Comparison of ENCODE assay signal across 31 cellular contexts in genomic region chr4:89491731-89492235, GRCh38.
DNase-seq lines count a peak whose midpoint lies in the region; ATAC-seq, FAIRE-seq and TF ChIP-seq lines count a peak whose summit lies in the region.
"Had no signal": no experiment of that assay in that cellular context is flagged by ENCODE, and none has a peak within 500 bp of the region (broad histone marks: within the 10 kb centered on the region; RNA-seq: fewer than 3 reads in every experiment).

No MANE protein-coding gene starts in this region.

- H3K9me3 ChIP-seq in fibroblast of lung (ENCODE audit: control insufficient read depth, insufficient read depth, low read depth, low read length), result no peaks in the 10 kb centered on the region
- H3K9me3 ChIP-seq in small intestine (ENCODE audit: control insufficient read depth, low read depth), result no peaks in the 10 kb centered on the region
- H3K9me3 ChIP-seq: A549, BE2C, testis had no signal

- H3K4me3 Mint-ChIP-seq in natural killer cell treated with Interleukin-12 subunit alpha and Interleukin-12 subunit beta and Interleukin-15 and Interleukin-18, amount 100 ng/mL, for 72 hours, result no peak overlapping the region
- H3K4me3 Mint-ChIP-seq: activated T-helper 1 cell treated with anti-CD3 and anti-CD28 coated beads, Interleukin-12 subunit alpha, Interleukin-12 subunit beta, Interleukin-2, Interleukin-4 antibody, amounts not matched to agents 30 ng/mL and 10 ng/mL and 1 ng/mL, durations not matched to agents 14 hours and 24 hours and 36 hours; central memory CD8-positive, alpha-beta T cell; IgD-negative memory B cell; naive thymus-derived CD4-positive, alpha-beta T cell had no signal

- H3K4me1 ChIP-seq in fibroblast of lung (ENCODE audit: control insufficient read depth, extremely low read depth, insufficient read depth, low read length) (peaks cover 10% of the 10 kb centered on the region), small intestine (ENCODE audit: control insufficient read depth in 2 of 2, insufficient read depth in 1 of 2, low read depth in 1 of 2, low read length in 1 of 2) (no peaks in the 10 kb centered on the region)
- H3K4me1 ChIP-seq: BE2C, testis had no signal

- no peak for TF ChIP-seq CTCF in fibroblast of lung (conservative IDR thresholded peaks at IDR 0.05 in 1 of 2, IDR thresholded peaks at IDR 0.05 in 1 of 2; ENCODE audit: low read depth in 1 of 2, low read length in 2 of 2)

- peak; percentile 29 for DNase-seq in NCI-H82 (lab: John Stamatoyannopoulos, UW)
- DNase-seq in NCI-H82 treated with DMSO at 0.1 percent for 48 hours (lab: John Stamatoyannopoulos, UW; ENCODE audit: unreplicated experiment), result no peak
- peak; percentile 55 for DNase-seq in NCI-H1436 (lab: John Stamatoyannopoulos, UW)
- DNase-seq in fibroblast of lung (ENCODE audit: low read depth in 2 of 2), result peak in 1 of 2 donors; percentile 16
- peak; percentile 8 for DNase-seq in small intestine
- no peak for DNase-seq in NCI-H187 treated with DMSO at 0.1 percent for 48 hours (lab: John Stamatoyannopoulos, UW)
- no peak for DNase-seq in RKO (ENCODE audit: low spot score)
- DNase-seq in natural killer cell treated with Interleukin-12 subunit alpha and Interleukin-12 subunit beta and Interleukin-15 and Interleukin-18, amount 100 ng/mL, for 72 hours (ENCODE audit: low spot score), result no peak
- DNase-seq: aorta; BE2C; GF-D8; GOT3; left colon; naive thymus-derived CD4-positive, alpha-beta T cell; NCI-H2107; right cardiac atrium; RPMI8226; stimulated activated CD4-positive, alpha-beta T cell treated with anti-CD3 and anti-CD28 coated beads, Interleukin-12 subunit alpha, Interleukin-12 subunit beta, amount 100 ng/mL, for 4 hours; stimulated activated CD4-positive, alpha-beta T cell treated with anti-CD3 and anti-CD28 coated beads, Interleukin-4, amount 100 ng/mL, for 4 hours; stimulated activated naive CD4-positive, alpha-beta T cell; testis had no signal

- no peaks in the 10 kb centered on the region for H3K36me3 Mint-ChIP-seq in natural killer cell treated with Interleukin-12 subunit alpha and Interleukin-12 subunit beta and Interleukin-15 and Interleukin-18, amount 100 ng/mL, for 72 hours
- H3K36me3 Mint-ChIP-seq: activated naive CD4-positive, alpha-beta T cell treated with anti-CD3 and anti-CD28 coated beads, Interleukin-2, amount 50 U/mL, for 72 hours; IgD-negative memory B cell; naive thymus-derived CD4-positive, alpha-beta T cell had no signal

- H3K9me3 Mint-ChIP-seq in natural killer cell treated with Interleukin-12 subunit alpha and Interleukin-12 subunit beta and Interleukin-15 and Interleukin-18, amount 100 ng/mL, for 72 hours, result no peaks in the 10 kb centered on the region
- H3K9me3 Mint-ChIP-seq: activated naive CD4-positive, alpha-beta T cell treated with anti-CD3 and anti-CD28 coated beads, Interleukin-2, amount 50 U/mL, for 72 hours; activated T-helper 1 cell treated with anti-CD3 and anti-CD28 coated beads, Interleukin-12 subunit alpha, Interleukin-12 subunit beta, Interleukin-2, Interleukin-4 antibody, amounts not matched to agents 30 ng/mL and 10 ng/mL and 1 ng/mL, durations not matched to agents 14 hours and 24 hours and 36 hours; central memory CD8-positive, alpha-beta T cell; IgD-negative memory B cell; naive thymus-derived CD4-positive, alpha-beta T cell had no signal

- H3K4me3 ChIP-seq in fibroblast of lung (replicated peaks in 1 of 4; ENCODE audit: control extremely low read depth in 1 of 4, insufficient read depth in 1 of 4, low read depth in 3 of 4, low read length in 4 of 4) (peak overlapping the region in 1 of 4 experiments; percentile 23), small intestine (ENCODE audit: low read depth in 1 of 2, low read length in 2 of 2) (no peak overlapping the region)
- H3K4me3 ChIP-seq: A549 had no signal

- H2AFZ ChIP-seq in fibroblast of lung (ENCODE audit: low read length), result no peak overlapping the region

- peak overlapping the region; percentile 44 for H3K27ac ChIP-seq in fibroblast of lung (ENCODE audit: insufficient read depth, low read length)
- no peak overlapping the region for H3K27ac ChIP-seq in small intestine (ENCODE audit: low read depth in 1 of 2, low read length in 1 of 2)
- H3K27ac ChIP-seq: A549, HL-60, testis, VCaP had no signal

- no peak for FAIRE-seq in small intestine (lab: Jason Lieb, UNC)
- FAIRE-seq: A549, endometrium, GM18507, urothelium cell line had no signal

- H3K9ac ChIP-seq in fibroblast of lung (ENCODE audit: insufficient read depth, low read length), result no peak overlapping the region

- ATAC-seq in natural killer cell treated with Interleukin-12 subunit alpha and Interleukin-12 subunit beta and Interleukin-15 and Interleukin-18, amount 100 ng/mL, for 72 hours, result no peak
- ATAC-seq: A549; activated naive CD4-positive, alpha-beta T cell treated with anti-CD3 and anti-CD28 coated beads, Interleukin-2, amount 50 U/mL, for 72 hours; left colon; naive thymus-derived CD4-positive, alpha-beta T cell; right cardiac atrium had no signal

- no peaks in the 10 kb centered on the region for H3K27me3 Mint-ChIP-seq in natural killer cell treated with Interleukin-12 subunit alpha and Interleukin-12 subunit beta and Interleukin-15 and Interleukin-18, amount 100 ng/mL, for 72 hours
- H3K27me3 Mint-ChIP-seq: central memory CD8-positive, alpha-beta T cell; IgD-negative memory B cell had no signal

- no peak overlapping the region for H3K4me2 ChIP-seq in fibroblast of lung (ENCODE audit: extremely low read depth, insufficient read depth, low read length)

- H3K36me3 ChIP-seq in fibroblast of lung (ENCODE audit: control insufficient read depth, insufficient read depth, low read length), result no peaks in the 10 kb centered on the region
- H3K36me3 ChIP-seq in small intestine (ENCODE audit: control insufficient read depth in 2 of 2, insufficient read depth in 2 of 2, low read length in 2 of 2), result no peaks in the 10 kb centered on the region
- H3K36me3 ChIP-seq: BE2C had no signal

- H4K20me1 ChIP-seq in fibroblast of lung (ENCODE audit: control insufficient read depth, extremely low read depth, insufficient read depth, low read length), result no peaks in the 10 kb centered on the region

- H3K27me3 ChIP-seq in fibroblast of lung (ENCODE audit: control insufficient read depth, insufficient read depth, low read length) (no peaks in the 10 kb centered on the region), small intestine (ENCODE audit: control insufficient read depth in 2 of 2, insufficient read depth in 2 of 2, low read length in 2 of 2) (no peaks in the 10 kb centered on the region)
- H3K27me3 ChIP-seq: BE2C, testis had no signal

- 45 to 62% (median 55%) methylated on average over 4 of the region's 4 CpGs for WGBS in small intestine, 3 donors

- H3K4me1 Mint-ChIP-seq in natural killer cell treated with Interleukin-12 subunit alpha and Interleukin-12 subunit beta and Interleukin-15 and Interleukin-18, amount 100 ng/mL, for 72 hours (ENCODE audit: low read depth in 2 of 2), result no peaks in the 10 kb centered on the region
- H3K4me1 Mint-ChIP-seq: central memory CD8-positive, alpha-beta T cell; naive thymus-derived CD4-positive, alpha-beta T cell had no signal

- H3K27ac Mint-ChIP-seq in natural killer cell treated with Interleukin-12 subunit alpha and Interleukin-12 subunit beta and Interleukin-15 and Interleukin-18, amount 100 ng/mL, for 72 hours, result no peak overlapping the region
- H3K27ac Mint-ChIP-seq: activated naive CD4-positive, alpha-beta T cell treated with anti-CD3 and anti-CD28 coated beads, Interleukin-2, amount 50 U/mL, for 72 hours; activated T-helper 1 cell treated with anti-CD3 and anti-CD28 coated beads, Interleukin-12 subunit alpha, Interleukin-12 subunit beta, Interleukin-2, Interleukin-4 antibody, amounts not matched to agents 30 ng/mL and 10 ng/mL and 1 ng/mL, durations not matched to agents 14 hours and 24 hours and 36 hours; naive thymus-derived CD4-positive, alpha-beta T cell had no signal

- no peaks in the 10 kb centered on the region for H3K79me2 ChIP-seq in fibroblast of lung (ENCODE audit: control insufficient read depth, insufficient read depth, low read length)

Comparison
In these comparisons a context has a peak if more than half of its experiments do, and no peak if none do; other contexts are left out.
1. DNase-seq: peak in NCI-H82 (single experiment), NCI-H1436 (single experiment) and small intestine (single experiment); none in NCI-H82 treated with DMSO at 0.1 percent for 48 hours (single experiment), NCI-H187 treated with DMSO at 0.1 percent for 48 hours (single experiment), RKO (single experiment) and natural killer cell treated with Interleukin-12 subunit alpha and Interleukin-12 subunit beta and Interleukin-15 and Interleukin-18, amount 100 ng/mL, for 72 hours (single experiment).